Comparison of ENCODE assay signal across 1 cellular context in the genomic region with DNA sequence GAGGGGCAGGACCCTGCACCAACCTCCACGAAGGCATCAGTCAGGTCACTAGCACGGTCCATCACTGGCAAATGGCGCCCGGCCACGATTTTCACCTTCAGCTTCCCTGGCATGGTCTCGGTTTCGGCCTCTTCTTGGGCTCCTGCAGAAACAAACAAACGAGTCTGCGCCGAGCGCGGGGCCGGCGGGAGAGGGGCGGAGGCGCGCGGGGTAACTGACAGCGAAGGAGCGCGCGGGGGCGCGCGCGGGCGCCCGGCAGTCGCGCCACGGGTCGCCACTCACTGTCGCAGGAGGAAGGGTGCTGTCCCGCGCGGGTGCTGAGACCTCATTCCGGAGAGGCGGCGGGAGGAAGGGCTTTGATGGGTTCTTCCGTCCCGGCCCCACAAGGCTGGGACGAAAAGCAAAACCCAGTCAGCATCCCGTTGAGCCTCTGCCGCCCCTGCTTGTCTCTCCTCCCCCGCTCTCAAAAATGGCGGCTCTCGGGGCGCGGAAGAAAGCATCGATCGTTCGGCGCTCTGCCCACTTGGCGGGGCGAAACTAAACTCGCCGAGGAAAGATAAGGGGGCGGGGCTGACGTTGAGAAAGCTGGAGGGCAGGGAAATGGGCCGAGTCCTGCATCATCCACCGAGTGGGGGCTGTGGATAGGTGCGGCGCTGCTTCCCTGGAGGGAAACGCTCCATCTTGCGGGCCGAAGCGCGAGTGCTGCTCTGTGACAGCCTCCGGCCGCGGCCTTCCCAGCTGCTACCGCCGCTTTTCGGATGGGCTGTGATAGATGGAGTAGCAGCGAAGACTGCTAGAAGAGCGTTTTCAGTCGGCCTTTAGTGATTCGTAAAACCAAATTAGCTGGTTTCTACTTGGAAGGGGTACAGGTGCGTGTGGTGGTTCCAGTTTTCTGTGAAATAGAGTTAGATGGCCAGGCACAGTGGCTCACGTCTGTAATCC.
A peak's percentile ranks its signal among the peaks of the same experiment; 100 is the strongest.
TF ChIP-seq lines count a peak whose summit lies in the region.

A gene with protein sequence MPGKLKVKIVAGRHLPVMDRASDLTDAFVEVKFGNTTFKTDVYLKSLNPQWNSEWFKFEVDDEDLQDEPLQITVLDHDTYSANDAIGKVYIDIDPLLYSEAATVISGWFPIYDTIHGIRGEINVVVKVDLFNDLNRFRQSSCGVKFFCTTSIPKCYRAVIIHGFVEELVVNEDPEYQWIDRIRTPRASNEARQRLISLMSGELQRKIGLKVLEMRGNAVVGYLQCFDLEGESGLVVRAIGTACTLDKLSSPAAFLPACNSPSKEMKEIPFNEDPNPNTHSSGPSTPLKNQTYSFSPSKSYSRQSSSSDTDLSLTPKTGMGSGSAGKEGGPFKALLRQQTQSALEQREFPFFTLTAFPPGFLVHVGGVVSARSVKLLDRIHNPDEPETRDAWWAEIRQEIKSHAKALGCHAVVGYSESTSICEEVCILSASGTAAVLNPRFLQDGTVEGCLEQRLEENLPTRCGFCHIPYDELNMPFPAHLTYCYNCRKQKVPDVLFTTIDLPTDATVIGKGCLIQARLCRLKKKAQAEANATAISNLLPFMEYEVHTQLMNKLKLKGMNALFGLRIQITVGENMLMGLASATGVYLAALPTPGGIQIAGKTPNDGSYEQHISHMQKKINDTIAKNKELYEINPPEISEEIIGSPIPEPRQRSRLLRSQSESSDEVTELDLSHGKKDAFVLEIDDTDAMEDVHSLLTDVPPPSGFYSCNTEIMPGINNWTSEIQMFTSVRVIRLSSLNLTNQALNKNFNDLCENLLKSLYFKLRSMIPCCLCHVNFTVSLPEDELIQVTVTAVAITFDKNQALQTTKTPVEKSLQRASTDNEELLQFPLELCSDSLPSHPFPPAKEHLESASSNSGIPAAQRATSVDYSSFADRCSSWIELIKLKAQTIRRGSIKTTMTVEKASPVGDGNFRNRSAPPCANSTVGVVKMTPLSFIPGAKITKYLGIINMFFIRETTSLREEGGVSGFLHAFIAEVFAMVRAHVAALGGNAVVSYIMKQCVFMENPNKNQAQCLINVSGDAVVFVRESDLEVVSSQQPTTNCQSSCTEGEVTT (minus strand): TSS at position 505 of the 942 bp plus-strand sequence. CDS start 392 bp downstream, at position 113.

TF ChIP-seq in HepG2, 621 proteins besides CTCF, POLR2A, EP300 and RAD21 (continued from another document and continues in another):
- TF ChIP-seq, protein P1, sequence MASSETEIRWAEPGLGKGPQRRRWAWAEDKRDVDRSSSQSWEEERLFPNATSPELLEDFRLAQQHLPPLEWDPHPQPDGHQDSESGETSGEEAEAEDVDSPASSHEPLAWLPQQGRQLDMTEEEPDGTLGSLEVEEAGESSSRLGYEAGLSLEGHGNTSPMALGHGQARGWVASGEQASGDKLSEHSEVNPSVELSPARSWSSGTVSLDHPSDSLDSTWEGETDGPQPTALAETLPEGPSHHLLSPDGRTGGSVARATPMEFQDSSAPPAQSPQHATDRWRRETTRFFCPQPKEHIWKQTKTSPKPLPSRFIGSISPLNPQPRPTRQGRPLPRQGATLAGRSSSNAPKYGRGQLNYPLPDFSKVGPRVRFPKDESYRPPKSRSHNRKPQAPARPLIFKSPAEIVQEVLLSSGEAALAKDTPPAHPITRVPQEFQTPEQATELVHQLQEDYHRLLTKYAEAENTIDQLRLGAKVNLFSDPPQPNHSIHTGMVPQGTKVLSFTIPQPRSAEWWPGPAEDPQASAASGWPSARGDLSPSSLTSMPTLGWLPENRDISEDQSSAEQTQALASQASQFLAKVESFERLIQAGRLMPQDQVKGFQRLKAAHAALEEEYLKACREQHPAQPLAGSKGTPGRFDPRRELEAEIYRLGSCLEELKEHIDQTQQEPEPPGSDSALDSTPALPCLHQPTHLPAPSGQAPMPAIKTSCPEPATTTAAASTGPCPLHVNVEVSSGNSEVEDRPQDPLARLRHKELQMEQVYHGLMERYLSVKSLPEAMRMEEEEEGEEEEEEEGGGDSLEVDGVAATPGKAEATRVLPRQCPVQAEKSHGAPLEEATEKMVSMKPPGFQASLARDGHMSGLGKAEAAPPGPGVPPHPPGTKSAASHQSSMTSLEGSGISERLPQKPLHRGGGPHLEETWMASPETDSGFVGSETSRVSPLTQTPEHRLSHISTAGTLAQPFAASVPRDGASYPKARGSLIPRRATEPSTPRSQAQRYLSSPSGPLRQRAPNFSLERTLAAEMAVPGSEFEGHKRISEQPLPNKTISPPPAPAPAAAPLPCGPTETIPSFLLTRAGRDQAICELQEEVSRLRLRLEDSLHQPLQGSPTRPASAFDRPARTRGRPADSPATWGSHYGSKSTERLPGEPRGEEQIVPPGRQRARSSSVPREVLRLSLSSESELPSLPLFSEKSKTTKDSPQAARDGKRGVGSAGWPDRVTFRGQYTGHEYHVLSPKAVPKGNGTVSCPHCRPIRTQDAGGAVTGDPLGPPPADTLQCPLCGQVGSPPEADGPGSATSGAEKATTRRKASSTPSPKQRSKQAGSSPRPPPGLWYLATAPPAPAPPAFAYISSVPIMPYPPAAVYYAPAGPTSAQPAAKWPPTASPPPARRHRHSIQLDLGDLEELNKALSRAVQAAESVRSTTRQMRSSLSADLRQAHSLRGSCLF (CRISPR knock-in tag; IDR thresholded peaks at IDR 0.05; ENCODE audit: borderline replicate concordance), result peak; percentile 14; the same call in 1 of the 2 replicates
- TF ChIP-seq DMAP1 (CRISPR knock-in tag; IDR thresholded peaks at IDR 0.05) (peak; percentile 96), ZNF556 (CRISPR knock-in tag; IDR thresholded peaks at IDR 0.05; ENCODE audit: borderline replicate concordance) (0 out of 2 replicates have a peak, but pooled peaks have one; percentile 60), ZNF468 (CRISPR knock-in tag; IDR thresholded peaks at IDR 0.05) (no peak), FOXK1 (CRISPR knock-in tag; IDR thresholded peaks at IDR 0.05; ENCODE audit: borderline replicate concordance, low read depth) (peak; percentile 64; the same call in 1 of the 2 replicates), ZNF343 (CRISPR knock-in tag; IDR thresholded peaks at IDR 0.05) (0 out of 2 replicates have a peak, but pooled peaks have one; percentile 32), ZSCAN20 (CRISPR knock-in tag; IDR thresholded peaks at IDR 0.05; ENCODE audit: borderline replicate concordance) (0 out of 2 replicates have a peak, but pooled peaks have one; percentile 68), FOSL2 (CRISPR knock-in tag; IDR thresholded peaks at IDR 0.05) (peak; percentile 64), ZSCAN29 (CRISPR knock-in tag; conservative IDR thresholded peaks at IDR 0.05) (no peak), DNMT3B (CRISPR knock-in tag; conservative IDR thresholded peaks at IDR 0.05) (peak; percentile 87; the same call in 1 of the 2 replicates), FOXC1 (CRISPR knock-in tag; IDR thresholded peaks at IDR 0.05; ENCODE audit: borderline replicate concordance) (peak; percentile 20; the same call in 1 of the 2 replicates), ZC3H13 (CRISPR knock-in tag; IDR thresholded peaks at IDR 0.05) (peak; percentile 88), AGO1 (IDR thresholded peaks at IDR 0.05; ENCODE audit: low read depth, low read length, poor library complexity, severe bottlenecking) (peak; percentile 52), CEBPG (CRISPR knock-in tag; IDR thresholded peaks at IDR 0.05) (peak; percentile 57), CBX1 (IDR thresholded peaks at IDR 0.05; ENCODE audit: low read depth) (peak; percentile 89), ZNF121 (CRISPR knock-in tag; IDR thresholded peaks at IDR 0.05) (0 out of 2 replicates have a peak, but pooled peaks have one; percentile 46), ZNF383 (CRISPR knock-in tag; IDR thresholded peaks at IDR 0.05; ENCODE audit: borderline replicate concordance) (0 out of 2 replicates have a peak, but pooled peaks have one; percentile 26), HNRNPL (IDR thresholded peaks at IDR 0.05; ENCODE audit: low read depth, low read length) (peak; percentile 53; the same call in 1 of the 2 replicates), CBFB (CRISPR knock-in tag; IDR thresholded peaks at IDR 0.05) (peak; percentile 56; the same call in 1 of the 2 replicates), ZNF552 (CRISPR knock-in tag; IDR thresholded peaks at IDR 0.05; ENCODE audit: borderline replicate concordance) (peak; percentile 53; the same call in 1 of the 2 replicates), AHR (CRISPR knock-in tag; IDR thresholded peaks at IDR 0.05) (0 out of 2 replicates have a peak, but pooled peaks have one; percentile 24)
- TF ChIP-seq, protein P2, sequence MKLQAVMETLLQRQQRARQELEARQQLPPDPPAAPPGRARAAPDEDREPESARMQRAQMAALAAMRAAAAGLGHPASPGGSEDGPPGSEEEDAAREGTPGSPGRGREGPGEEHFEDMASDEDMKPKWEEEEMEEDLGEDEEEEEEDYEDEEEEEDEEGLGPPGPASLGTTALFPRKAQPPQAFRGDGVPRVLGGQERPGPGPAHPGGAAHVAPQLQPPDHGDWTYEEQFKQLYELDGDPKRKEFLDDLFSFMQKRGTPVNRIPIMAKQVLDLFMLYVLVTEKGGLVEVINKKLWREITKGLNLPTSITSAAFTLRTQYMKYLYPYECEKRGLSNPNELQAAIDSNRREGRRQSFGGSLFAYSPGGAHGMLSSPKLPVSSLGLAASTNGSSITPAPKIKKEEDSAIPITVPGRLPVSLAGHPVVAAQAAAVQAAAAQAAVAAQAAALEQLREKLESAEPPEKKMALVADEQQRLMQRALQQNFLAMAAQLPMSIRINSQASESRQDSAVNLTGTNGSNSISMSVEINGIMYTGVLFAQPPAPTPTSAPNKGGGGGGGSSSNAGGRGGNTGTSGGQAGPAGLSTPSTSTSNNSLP (IDR thresholded peaks at IDR 0.05; ENCODE audit: low read depth, low read length), result peak; percentile 46; the same call in 1 of the 2 replicates
- TF ChIP-seq, protein P3, sequence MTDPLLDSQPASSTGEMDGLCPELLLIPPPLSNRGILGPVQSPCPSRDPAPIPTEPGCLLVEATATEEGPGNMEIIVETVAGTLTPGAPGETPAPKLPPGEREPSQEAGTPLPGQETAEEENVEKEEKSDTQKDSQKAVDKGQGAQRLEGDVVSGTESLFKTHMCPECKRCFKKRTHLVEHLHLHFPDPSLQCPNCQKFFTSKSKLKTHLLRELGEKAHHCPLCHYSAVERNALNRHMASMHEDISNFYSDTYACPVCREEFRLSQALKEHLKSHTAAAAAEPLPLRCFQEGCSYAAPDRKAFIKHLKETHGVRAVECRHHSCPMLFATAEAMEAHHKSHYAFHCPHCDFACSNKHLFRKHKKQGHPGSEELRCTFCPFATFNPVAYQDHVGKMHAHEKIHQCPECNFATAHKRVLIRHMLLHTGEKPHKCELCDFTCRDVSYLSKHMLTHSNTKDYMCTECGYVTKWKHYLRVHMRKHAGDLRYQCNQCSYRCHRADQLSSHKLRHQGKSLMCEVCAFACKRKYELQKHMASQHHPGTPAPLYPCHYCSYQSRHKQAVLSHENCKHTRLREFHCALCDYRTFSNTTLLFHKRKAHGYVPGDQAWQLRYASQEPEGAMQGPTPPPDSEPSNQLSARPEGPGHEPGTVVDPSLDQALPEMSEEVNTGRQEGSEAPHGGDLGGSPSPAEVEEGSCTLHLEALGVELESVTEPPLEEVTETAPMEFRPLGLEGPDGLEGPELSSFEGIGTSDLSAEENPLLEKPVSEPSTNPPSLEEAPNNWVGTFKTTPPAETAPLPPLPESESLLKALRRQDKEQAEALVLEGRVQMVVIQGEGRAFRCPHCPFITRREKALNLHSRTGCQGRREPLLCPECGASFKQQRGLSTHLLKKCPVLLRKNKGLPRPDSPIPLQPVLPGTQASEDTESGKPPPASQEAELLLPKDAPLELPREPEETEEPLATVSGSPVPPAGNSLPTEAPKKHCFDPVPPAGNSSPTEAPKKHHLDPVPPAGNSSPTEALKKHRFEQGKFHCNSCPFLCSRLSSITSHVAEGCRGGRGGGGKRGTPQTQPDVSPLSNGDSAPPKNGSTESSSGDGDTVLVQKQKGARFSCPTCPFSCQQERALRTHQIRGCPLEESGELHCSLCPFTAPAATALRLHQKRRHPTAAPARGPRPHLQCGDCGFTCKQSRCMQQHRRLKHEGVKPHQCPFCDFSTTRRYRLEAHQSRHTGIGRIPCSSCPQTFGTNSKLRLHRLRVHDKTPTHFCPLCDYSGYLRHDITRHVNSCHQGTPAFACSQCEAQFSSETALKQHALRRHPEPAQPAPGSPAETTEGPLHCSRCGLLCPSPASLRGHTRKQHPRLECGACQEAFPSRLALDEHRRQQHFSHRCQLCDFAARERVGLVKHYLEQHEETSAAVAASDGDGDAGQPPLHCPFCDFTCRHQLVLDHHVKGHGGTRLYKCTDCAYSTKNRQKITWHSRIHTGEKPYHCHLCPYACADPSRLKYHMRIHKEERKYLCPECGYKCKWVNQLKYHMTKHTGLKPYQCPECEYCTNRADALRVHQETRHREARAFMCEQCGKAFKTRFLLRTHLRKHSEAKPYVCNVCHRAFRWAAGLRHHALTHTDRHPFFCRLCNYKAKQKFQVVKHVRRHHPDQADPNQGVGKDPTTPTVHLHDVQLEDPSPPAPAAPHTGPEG (CRISPR knock-in tag; IDR thresholded peaks at IDR 0.05), result peak; percentile 85
- TF ChIP-seq, protein P4, sequence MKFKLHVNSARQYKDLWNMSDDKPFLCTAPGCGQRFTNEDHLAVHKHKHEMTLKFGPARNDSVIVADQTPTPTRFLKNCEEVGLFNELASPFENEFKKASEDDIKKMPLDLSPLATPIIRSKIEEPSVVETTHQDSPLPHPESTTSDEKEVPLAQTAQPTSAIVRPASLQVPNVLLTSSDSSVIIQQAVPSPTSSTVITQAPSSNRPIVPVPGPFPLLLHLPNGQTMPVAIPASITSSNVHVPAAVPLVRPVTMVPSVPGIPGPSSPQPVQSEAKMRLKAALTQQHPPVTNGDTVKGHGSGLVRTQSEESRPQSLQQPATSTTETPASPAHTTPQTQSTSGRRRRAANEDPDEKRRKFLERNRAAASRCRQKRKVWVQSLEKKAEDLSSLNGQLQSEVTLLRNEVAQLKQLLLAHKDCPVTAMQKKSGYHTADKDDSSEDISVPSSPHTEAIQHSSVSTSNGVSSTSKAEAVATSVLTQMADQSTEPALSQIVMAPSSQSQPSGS (CRISPR knock-in tag; IDR thresholded peaks at IDR 0.05), result peak; percentile 84
- TF ChIP-seq, protein P5, sequence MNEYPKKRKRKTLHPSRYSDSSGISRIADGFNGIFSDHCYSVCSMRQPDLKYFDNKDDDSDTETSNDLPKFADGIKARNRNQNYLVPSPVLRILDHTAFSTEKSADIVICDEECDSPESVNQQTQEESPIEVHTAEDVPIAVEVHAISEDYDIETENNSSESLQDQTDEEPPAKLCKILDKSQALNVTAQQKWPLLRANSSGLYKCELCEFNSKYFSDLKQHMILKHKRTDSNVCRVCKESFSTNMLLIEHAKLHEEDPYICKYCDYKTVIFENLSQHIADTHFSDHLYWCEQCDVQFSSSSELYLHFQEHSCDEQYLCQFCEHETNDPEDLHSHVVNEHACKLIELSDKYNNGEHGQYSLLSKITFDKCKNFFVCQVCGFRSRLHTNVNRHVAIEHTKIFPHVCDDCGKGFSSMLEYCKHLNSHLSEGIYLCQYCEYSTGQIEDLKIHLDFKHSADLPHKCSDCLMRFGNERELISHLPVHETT (CRISPR knock-in tag; conservative IDR thresholded peaks at IDR 0.05), result peak; percentile 75; the same call in 1 of the 2 replicates
- TF ChIP-seq, protein P6, sequence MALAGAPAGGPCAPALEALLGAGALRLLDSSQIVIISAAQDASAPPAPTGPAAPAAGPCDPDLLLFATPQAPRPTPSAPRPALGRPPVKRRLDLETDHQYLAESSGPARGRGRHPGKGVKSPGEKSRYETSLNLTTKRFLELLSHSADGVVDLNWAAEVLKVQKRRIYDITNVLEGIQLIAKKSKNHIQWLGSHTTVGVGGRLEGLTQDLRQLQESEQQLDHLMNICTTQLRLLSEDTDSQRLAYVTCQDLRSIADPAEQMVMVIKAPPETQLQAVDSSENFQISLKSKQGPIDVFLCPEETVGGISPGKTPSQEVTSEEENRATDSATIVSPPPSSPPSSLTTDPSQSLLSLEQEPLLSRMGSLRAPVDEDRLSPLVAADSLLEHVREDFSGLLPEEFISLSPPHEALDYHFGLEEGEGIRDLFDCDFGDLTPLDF (CRISPR knock-in tag; IDR thresholded peaks at IDR 0.05), result peak; percentile 93
- TF ChIP-seq, protein P7, sequence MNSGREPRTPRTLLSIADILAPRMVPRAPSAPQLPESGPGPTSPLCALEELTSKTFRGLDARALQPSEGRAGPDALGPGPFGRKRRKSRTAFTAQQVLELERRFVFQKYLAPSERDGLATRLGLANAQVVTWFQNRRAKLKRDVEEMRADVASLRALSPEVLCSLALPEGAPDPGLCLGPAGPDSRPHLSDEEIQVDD (CRISPR knock-in tag; IDR thresholded peaks at IDR 0.05; ENCODE audit: borderline replicate concordance), result peak; percentile 52; the same call in 1 of the 2 replicates
